In the genomic region with DNA sequence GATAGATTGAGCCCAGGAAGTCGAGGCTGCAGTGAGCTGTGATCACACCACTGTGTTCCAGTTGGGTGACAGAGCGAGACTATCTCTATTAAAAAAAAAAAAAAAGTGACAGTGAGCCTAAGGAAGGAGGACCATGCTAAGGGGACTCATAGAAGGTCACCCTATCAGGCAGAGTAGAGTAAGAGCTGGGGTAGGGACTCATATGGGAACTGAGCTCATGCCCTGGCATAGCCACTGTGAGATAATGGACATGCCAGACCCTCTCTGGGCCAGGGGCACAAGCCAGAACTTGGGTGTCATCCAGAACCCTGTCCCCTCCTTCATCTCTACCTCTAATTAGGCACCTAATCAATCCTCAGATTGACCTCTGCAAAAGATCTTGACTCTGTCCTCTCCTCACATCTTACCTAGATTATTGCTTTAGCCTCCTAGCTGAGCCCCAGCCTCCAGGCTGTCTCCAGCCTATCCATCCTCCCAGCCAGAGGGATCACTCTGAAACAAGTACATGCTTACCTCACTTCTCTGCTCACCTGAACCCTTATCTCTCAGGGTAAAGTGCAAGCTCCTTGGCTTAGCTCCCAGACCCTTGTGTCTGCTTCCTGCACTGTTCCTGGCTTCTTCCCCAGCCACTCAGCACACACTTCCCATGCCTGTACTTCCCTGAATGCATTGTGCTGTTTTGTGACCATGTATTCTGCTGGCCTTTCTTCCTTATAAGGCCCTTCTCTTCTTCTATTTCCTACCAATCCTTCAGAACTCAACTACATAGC, we compare ENCODE assay signal across 1 cellular context.
TF ChIP-seq lines count a peak whose summit lies in the region.

No MANE protein-coding gene starts in this region.

TF ChIP-seq in SK-N-SH, 30 proteins besides CTCF, POLR2A, EP300 and RAD21 (continued from another document):
- TF ChIP-seq NFIC (IDR thresholded peaks at IDR 0.05; ENCODE audit: borderline replicate concordance) = no peak
- no peak for TF ChIP-seq FOXM1 (IDR thresholded peaks at IDR 0.05; ENCODE audit: low read depth)
